Comparison of ENCODE assay signal across 36 cellular contexts in the genomic region with DNA sequence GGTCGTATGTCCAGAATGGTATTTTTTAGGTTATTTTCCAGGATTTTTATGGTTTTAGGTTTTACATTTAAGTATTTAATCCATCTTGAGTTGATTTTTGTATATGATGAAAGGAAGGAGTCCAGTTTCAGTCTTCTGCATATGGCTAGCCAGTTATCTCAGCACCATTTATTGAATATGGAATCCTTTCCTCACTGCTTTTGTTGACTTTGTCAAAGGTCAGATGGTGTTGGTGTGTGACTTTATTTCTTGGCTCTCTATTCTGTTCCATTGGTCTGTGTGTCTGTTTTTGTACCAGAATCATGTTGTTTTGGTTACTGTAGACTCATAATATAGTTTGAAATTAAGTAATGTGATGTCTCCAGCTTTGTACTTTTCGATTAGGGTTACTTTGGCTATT. TPM values are rescaled to one million over a fixed set of nuclear protein-coding genes. Genes with fewer than 3 reads are reported as not detected.
"Had no signal": no experiment of that assay in that cellular context is flagged by ENCODE, and none has a peak within 500 bp of the region (broad histone marks: within the 10 kb centered on the region; RNA-seq: fewer than 3 reads in every experiment).

No MANE protein-coding gene starts in this region.

- H3K27me3 ChIP-seq: SJSA1 had no signal

- H3K4me3 ChIP-seq: SJSA1 had no signal

- H3K27ac ChIP-seq: brain microvascular endothelial cell, SJSA1, WERI-Rb-1 had no signal

- H3K9me3 ChIP-seq: SK-N-SH had no signal

- H3K9ac ChIP-seq: SK-N-SH had no signal

- H3K9me2 ChIP-seq: SK-N-SH had no signal

- H3K4me2 ChIP-seq: SK-N-SH had no signal

- H3K36me3 ChIP-seq: brain microvascular endothelial cell, SJSA1, WERI-Rb-1 had no signal

- DNase-seq: activated CD4-positive, alpha-beta memory T cell treated with anti-CD3 and anti-CD28 coated beads, Interleukin-2, amount 10 ng/mL, durations not matched to agents 7 days and 5 days; activated CD4-positive, alpha-beta T cell treated with anti-CD3 and anti-CD28 coated beads for 1 hour; activated CD4-positive, alpha-beta T cell treated with anti-CD3 and anti-CD28 coated beads for 48 hours; activated CD4-positive, CD25-positive, alpha-beta regulatory T cell; activated CD8-positive, alpha-beta memory T cell treated with anti-CD3 and anti-CD28 coated beads for 24 hours; activated CD8-positive, alpha-beta memory T cell treated with anti-CD3 and anti-CD28 coated beads, Interleukin-2, amount 10 ng/mL, durations not matched to agents 7 days and 5 days; activated CD8-positive, alpha-beta memory T cell treated with anti-CD3 and anti-CD28 coated beads, Interleukin-2, amount 50 U/mL, for 48 hours; activated effector memory CD4-positive, alpha-beta T cell treated with Interleukin-2 at 50 U/mL for 16 hours; activated naive CD4-positive, alpha-beta T cell; activated naive CD4-positive, alpha-beta T cell treated with anti-CD3 and anti-CD28 coated beads, Interleukin-2, amount 50 U/mL, for 16 hours; activated naive CD8-positive, alpha-beta T cell treated with anti-CD3 and anti-CD28 coated beads for 36 hours; activated T-cell treated with anti-CD3 and anti-CD28 coated beads, Interleukin-2, amount 50 U/mL, for 48 hours; amniotic stem cell; aorta; brain microvascular endothelial cell; central memory CD4-positive, alpha-beta T cell; NCI-H1105; NCI-H1417 treated with DMSO at 0.1 percent for 48 hours; NCI-H1694; NCI-H1930; NCI-H2107; NCI-H2171; NCI-H510A; NCI-H526; NCI-H748 treated with DMSO at 0.1 percent for 48 hours; NK-92 treated with Interleukin-12 subunit alpha and Interleukin-12 subunit beta, amount 100 ng/mL, for 24 hours; OCI-M1; SHP77 treated with DMSO at 0.1 percent for 48 hours; SK-N-SH; T-cell; T-helper 17 cell; T1000; WERI-Rb-1 had no signal

- H3K4me1 ChIP-seq: SJSA1 had no signal

RNA-seq across cellular contexts. Expression of a gene that starts 26.4 kb away (rescaled TPM):
- total RNA-seq: activated CD4-positive, alpha-beta memory T cell treated with anti-CD3 and anti-CD28 coated beads, Interleukin-2, amount 10 ng/mL, durations not matched to agents 7 days and 5 days; activated CD8-positive, alpha-beta memory T cell treated with anti-CD3 and anti-CD28 coated beads, Interleukin-2, amount 10 ng/mL, durations not matched to agents 7 days and 5 days; activated naive CD8-positive, alpha-beta T cell treated with anti-CD3 and anti-CD28 coated beads for 36 hours; aorta; M059J; RPMI7951; T-cell had no signal
- polyA plus RNA-seq: aorta, SK-N-SH had no signal
